19 cellular contexts compared by ENCODE assay signal in the genomic region with DNA sequence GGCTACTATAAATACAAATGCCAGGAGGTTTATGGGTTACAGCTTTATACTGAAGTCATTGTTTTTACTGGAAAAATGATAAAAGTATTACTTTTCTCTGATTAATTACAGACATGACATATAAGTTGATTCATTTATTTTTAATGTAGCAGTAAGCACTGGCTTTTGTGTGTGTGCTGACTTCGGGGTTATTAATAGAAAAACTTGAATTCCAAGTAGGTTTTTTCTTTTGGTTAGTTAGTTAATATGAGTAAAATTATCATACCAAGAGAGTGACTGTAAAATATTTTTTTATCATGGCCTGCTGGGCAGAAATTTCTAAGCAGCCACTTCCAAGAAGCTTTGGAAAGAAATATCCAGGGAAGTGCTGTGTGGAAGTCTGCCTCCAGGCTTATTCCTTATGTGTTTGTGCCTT. TPM values are rescaled to one million over a fixed set of nuclear protein-coding genes. Genes with fewer than 3 reads are reported as not detected.
DNase-seq lines count a peak whose midpoint lies in the region; ATAC-seq, FAIRE-seq and TF ChIP-seq lines count a peak whose summit lies in the region.
"Had no signal": no experiment of that assay in that cellular context is flagged by ENCODE, and none has a peak within 500 bp of the region (broad histone marks: within the 10 kb centered on the region; RNA-seq: fewer than 3 reads in every experiment).

No MANE protein-coding gene starts in this region.

- H3K36me3 ChIP-seq in BJ (ENCODE audit: control insufficient read depth, insufficient read depth, low read length) = peaks cover 2% of the 10 kb centered on the region
- H3K36me3 ChIP-seq in astrocyte (ENCODE audit: insufficient read depth, low read length) = peaks cover 6% of the 10 kb centered on the region
- peaks cover 0 to 27% of the 10 kb centered on the region in 2 donors for H3K36me3 ChIP-seq in gastroesophageal sphincter
- peaks cover 0 to 35% (median under 1%) of the 10 kb centered on the region in 4 donors for H3K36me3 ChIP-seq in sigmoid colon
- H3K36me3 ChIP-seq: right atrium auricular region had no signal

- H3K4me1 ChIP-seq in astrocyte (ENCODE audit: insufficient read depth, low read length) = no peaks in the 10 kb centered on the region
- H3K4me1 ChIP-seq in gastroesophageal sphincter = peaks cover 0 to 44% (median 4%) of the 10 kb centered on the region in 3 donors
- peaks cover 0 to 27% (median 22%) of the 10 kb centered on the region in 4 donors for H3K4me1 ChIP-seq in sigmoid colon

- H3K4me3 Mint-ChIP-seq in astrocyte (ENCODE audit: unreplicated experiment) = no peak overlapping the region
- H3K4me3 Mint-ChIP-seq: activated naive CD4-positive, alpha-beta T cell treated with anti-CD3 and anti-CD28 coated beads, Interleukin-2, amount 50 U/mL, for 24 hours; effector memory CD8-positive, alpha-beta T cell; immature natural killer cell had no signal

- TF ChIP-seq EP300 in gastroesophageal sphincter (IDR thresholded peaks at IDR 0.05) (no peak), sigmoid colon (IDR thresholded peaks at IDR 0.05) (no peak)

- peaks cover 18% of the 10 kb centered on the region for H3K36me3 Mint-ChIP-seq in astrocyte (ENCODE audit: low read depth, unreplicated experiment)
- H3K36me3 Mint-ChIP-seq: activated naive CD4-positive, alpha-beta T cell treated with anti-CD3 and anti-CD28 coated beads, Interleukin-2, amount 50 U/mL, for 24 hours had no signal

- H3K9ac ChIP-seq in astrocyte (ENCODE audit: low read length) = no peak overlapping the region
- H3K9ac ChIP-seq: BLaER1 had no signal

- no peak overlapping the region for H2AFZ ChIP-seq in astrocyte (ENCODE audit: low read depth, low read length)

- ATAC-seq in gastroesophageal sphincter (peak; percentile 65), HG02885 (IDR thresholded peaks at IDR 0.05; ENCODE audit: poor library complexity, unreplicated experiment) (no peak)
- ATAC-seq: effector memory CD8-positive, alpha-beta T cell; Panc1 had no signal

- CTCF ChIA-PET in BJ (lab: Yijun Ruan, JAX) = interaction anchor here (0.9 to 2.2 kb wide), 4 partner anchors 12 to 72 kb away, joined by 3 to 4 read pairs (median 4); no protein-coding TSS in a partner anchor

- intact Hi-C loops in sigmoid colon (cut with DNase I) = no loop called here

- TF ChIP-seq CTCF in BJ (IDR thresholded peaks at IDR 0.05; ENCODE audit: insufficient read depth, low read depth, low read length) = no peak
- TF ChIP-seq CTCF in astrocyte (IDR thresholded peaks at IDR 0.05; ENCODE audit: insufficient read depth, low read depth, low read length) = no peak
- TF ChIP-seq CTCF in gastroesophageal sphincter (IDR thresholded peaks at IDR 0.05) = peak in 2 of 4 experiments; percentile 38 to 47
- no peak for TF ChIP-seq CTCF in sigmoid colon (IDR thresholded peaks at IDR 0.05)

- H3K27ac ChIP-seq in astrocyte (ENCODE audit: low read depth, low read length) = peak overlapping the region; percentile 3
- H3K27ac ChIP-seq in gastroesophageal sphincter = peak overlapping the region; percentile 61 to 74 (median 68)
- peak overlapping the region in 3 of 4 donors; percentile 1 to 67 (median 50) for H3K27ac ChIP-seq in sigmoid colon
- H3K27ac ChIP-seq: BLaER1, cardiac muscle cell had no signal

- H3K27ac Mint-ChIP-seq in astrocyte (ENCODE audit: unreplicated experiment) = no peak overlapping the region
- H3K27ac Mint-ChIP-seq: activated naive CD4-positive, alpha-beta T cell treated with anti-CD3 and anti-CD28 coated beads, Interleukin-2, amount 50 U/mL, for 24 hours; effector memory CD8-positive, alpha-beta T cell; immature natural killer cell had no signal

- POLR2A ChIA-PET in BJ (lab: Charles Lee) = interaction anchor here (0.7 kb wide), 1 partner anchor 100 kb away, joined by 3 read pairs; a partner anchor contains a TSS

- peak; percentile 13 for FAIRE-seq in astrocyte (lab: Jason Lieb, UNC)

- no peaks in the 10 kb centered on the region for H3K9me3 ChIP-seq in astrocyte (ENCODE audit: insufficient read depth, low read depth, low read length)
- peaks cover 0 to 1% (median 0%) of the 10 kb centered on the region in 3 donors for H3K9me3 ChIP-seq in gastroesophageal sphincter
- no peaks in the 10 kb centered on the region for H3K9me3 ChIP-seq in sigmoid colon

- H3K27me3 Mint-ChIP-seq in astrocyte (ENCODE audit: low read depth, unreplicated experiment) = no peaks in the 10 kb centered on the region
- H3K27me3 Mint-ChIP-seq: activated naive CD4-positive, alpha-beta T cell treated with anti-CD3 and anti-CD28 coated beads, Interleukin-2, amount 50 U/mL, for 24 hours; effector memory CD8-positive, alpha-beta T cell had no signal

- H3K4me3 ChIP-seq in BJ (ENCODE audit: low read depth, low read length) (no peak overlapping the region), astrocyte (ENCODE audit: insufficient read depth, low read depth, low read length) (no peak overlapping the region), gastroesophageal sphincter (no peak overlapping the region), sigmoid colon (no peak overlapping the region)
- H3K4me3 ChIP-seq: BLaER1, cardiac muscle cell, right atrium auricular region had no signal

- DNase-seq in BJ (ENCODE audit: low read depth) (peak; percentile 85), astrocyte (ENCODE audit: low read depth) (peak; percentile 88), sigmoid colon (no peak), DMS 273 treated with DMSO at 0.1 percent for 48 hours (lab: John Stamatoyannopoulos, UW) (no peak), NOMO-1 (lab: John Stamatoyannopoulos, UW; ENCODE audit: unreplicated experiment in 2 of 2) (no peak), NCI-H345 treated with DMSO at 0.1 percent for 48 hours (lab: John Stamatoyannopoulos, UW; ENCODE audit: unreplicated experiment) (no peak)
- DNase-seq: activated CD4-positive, alpha-beta T cell treated with anti-CD3 and anti-CD28 coated beads, Interleukin-2, amount 50 U/mL, for 1 hour; activated T-cell treated with anti-CD3 and anti-CD28 coated beads for 4 hours; effector memory CD8-positive, alpha-beta T cell; immature natural killer cell; NCI-H69; stimulated activated CD4-positive, alpha-beta T cell treated with anti-CD3 and anti-CD28 coated beads, Interleukin-1b, Interleukin-23, amount 100 ng/mL, for 48 hours had no signal

- no peaks in the 10 kb centered on the region for H3K79me2 ChIP-seq in astrocyte (ENCODE audit: insufficient read depth, low read length)

- H3K4me2 ChIP-seq in astrocyte (ENCODE audit: low read length) = peak overlapping the region; percentile 4
- H3K4me2 ChIP-seq: BLaER1 had no signal

- no peaks in the 10 kb centered on the region for H3K27me3 ChIP-seq in BJ (ENCODE audit: control insufficient read depth, insufficient read depth, low read length)
- no peaks in the 10 kb centered on the region for H3K27me3 ChIP-seq in astrocyte (ENCODE audit: insufficient read depth, low read length)
- no peaks in the 10 kb centered on the region for H3K27me3 ChIP-seq in gastroesophageal sphincter
- no peaks in the 10 kb centered on the region for H3K27me3 ChIP-seq in sigmoid colon
- H3K27me3 ChIP-seq: BLaER1, cardiac muscle cell, right atrium auricular region had no signal

- H3K4me1 Mint-ChIP-seq in astrocyte (ENCODE audit: low read depth, unreplicated experiment) = no peaks in the 10 kb centered on the region
- H3K4me1 Mint-ChIP-seq: activated naive CD4-positive, alpha-beta T cell treated with anti-CD3 and anti-CD28 coated beads, Interleukin-2, amount 50 U/mL, for 24 hours; immature natural killer cell had no signal

- no peak for TF ChIP-seq POLR2A in gastroesophageal sphincter (IDR thresholded peaks at IDR 0.05)
- no peak for TF ChIP-seq POLR2A in sigmoid colon (IDR thresholded peaks at IDR 0.05)

- WGBS in gastroesophageal sphincter (ENCODE audit: low coverage in 1 of 2), 2 donors = 6 to 13% methylated on average over 1 of the region's 1 CpG
- 78 to 97% methylated on average over 1 of the region's 1 CpG for WGBS in sigmoid colon, 2 donors

- no peaks in the 10 kb centered on the region for H4K20me1 ChIP-seq in astrocyte (ENCODE audit: insufficient read depth, low read length)
- H4K20me1 ChIP-seq: BLaER1 had no signal

- H3K9me3 Mint-ChIP-seq in astrocyte (ENCODE audit: unreplicated experiment) = no peaks in the 10 kb centered on the region
- H3K9me3 Mint-ChIP-seq: activated naive CD4-positive, alpha-beta T cell treated with anti-CD3 and anti-CD28 coated beads, Interleukin-2, amount 50 U/mL, for 24 hours; effector memory CD8-positive, alpha-beta T cell had no signal

RNA-seq across cellular contexts. Expression of a gene that starts 56.4 kb away (rescaled TPM):
- polyA plus RNA-seq in BJ (2011; rRNA removed) (6.6 and 12.0 TPM in 2 replicates), sigmoid colon (1 to 10 TPM; 1.8 to 4.1 (median 3.0) TPM)
- 3.3 and 3.7 TPM in 2 replicates for polyA minus RNA-seq in BJ (2011; rRNA and poly(A)+ RNA removed)
- total RNA-seq in astrocyte (12.3 and 12.5 TPM in 2 replicates), gastroesophageal sphincter (10 to 100 TPM; 16.0 to 40.0 (median 20.7) TPM), sigmoid colon (10 to 100 TPM; 20.4 to 42.7 (median 37.0) TPM)

Comparison
In these comparisons a context has a peak if more than half of its experiments do, and no peak if none do; other contexts are left out.
1. DNase-seq: peak in BJ (single experiment) and astrocyte (single experiment); none in sigmoid colon (single experiment), DMS 273 treated with DMSO at 0.1 percent for 48 hours (single experiment), NOMO-1 (0 of 2) and NCI-H345 treated with DMSO at 0.1 percent for 48 hours (single experiment).
2. H3K27ac ChIP-seq: peak in every context shown above with its lines; median percentile 68 in gastroesophageal sphincter; 50 in sigmoid colon; 3 in astrocyte.